1 cellular context compared by ENCODE assay signal in the genomic region with DNA sequence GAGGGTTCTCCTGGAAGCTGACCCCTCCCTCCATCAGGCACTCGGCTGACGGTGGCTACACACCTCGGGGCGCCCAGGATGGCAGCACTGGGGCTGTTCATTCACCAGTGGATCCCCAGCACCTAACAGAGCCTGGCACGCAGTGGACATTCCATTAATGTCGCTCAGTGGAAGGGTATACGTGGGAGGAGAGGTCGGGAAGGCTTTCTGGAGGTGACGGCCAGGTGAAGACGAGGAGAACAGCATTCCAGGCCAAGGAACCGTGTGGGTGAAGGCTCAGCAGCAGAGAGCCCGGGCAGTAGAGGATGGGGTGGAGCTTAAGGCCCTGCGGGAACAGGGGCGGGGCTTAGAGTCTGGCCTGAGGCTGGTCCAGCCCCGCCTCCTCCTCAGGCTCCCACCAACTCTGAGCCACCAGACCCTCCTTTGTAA.
TF ChIP-seq lines count a peak whose summit lies in the region.

No MANE protein-coding gene starts in this region.

TF ChIP-seq in HCT116, 20 proteins besides CTCF, POLR2A, EP300 and RAD21 (continued from another document):
- TF ChIP-seq ELF1 (IDR thresholded peaks at IDR 0.05; ENCODE audit: borderline replicate concordance, low read depth) (no peak), POLR2AphosphoS5 (IDR thresholded peaks at IDR 0.05; ENCODE audit: low read depth, low read length) (no peak)
